ENCODE assay signal across 10 cellular contexts in the genomic region with DNA sequence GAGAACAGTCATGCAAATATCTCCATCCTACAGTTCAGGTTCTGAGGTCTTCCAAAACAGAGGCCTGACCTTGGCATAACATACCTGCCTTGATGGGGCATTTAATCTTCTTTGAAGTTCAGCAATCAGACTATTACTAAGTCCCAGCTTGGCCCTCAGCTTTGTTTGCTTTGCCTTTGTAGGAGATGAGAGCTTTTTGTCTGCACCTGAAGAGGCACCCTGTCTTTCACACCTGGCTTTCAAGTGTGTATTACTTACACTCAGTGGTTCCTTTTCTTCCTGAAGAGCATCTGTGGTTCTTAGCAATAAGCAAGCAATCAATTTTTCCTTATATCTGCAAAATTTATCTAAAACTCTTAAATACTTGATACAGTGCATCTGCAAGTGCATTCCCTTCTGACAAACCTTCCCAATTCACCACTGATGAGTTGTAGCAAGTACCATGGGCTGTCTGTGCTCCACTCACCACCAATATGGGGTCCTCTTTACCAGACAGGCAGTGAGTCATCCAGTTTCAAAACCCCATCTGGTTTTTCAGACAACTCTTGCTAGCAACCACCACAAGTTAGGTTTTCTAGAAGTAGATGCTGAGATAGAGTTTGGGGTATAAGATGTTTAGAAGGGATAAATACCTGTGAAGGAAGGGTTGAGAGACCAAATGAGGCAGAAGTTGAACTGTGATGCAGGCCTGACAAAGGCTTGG.
DNase-seq lines count a peak whose midpoint lies in the region; ATAC-seq and TF ChIP-seq lines count a peak whose summit lies in the region.
"Had no signal": no experiment of that assay in that cellular context is flagged by ENCODE, and none has a peak within 500 bp of the region (broad histone marks: within the 10 kb centered on the region; RNA-seq: fewer than 3 reads in every experiment).

No MANE protein-coding gene starts in this region.

- peak overlapping the region in 1 of 2 donors; percentile 6 for H3K4me3 Mint-ChIP-seq in activated T-cell treated with anti-CD3 and anti-CD28 coated beads, Interleukin-2, amount 50 U/mL, for 72 hours
- H3K4me3 Mint-ChIP-seq in T-helper 2 cell treated with Interferon-gamma antibody and Interleukin-4, amounts not matched to agents 5 μg/mL and 100 μg/mL, for 36 hours = peak overlapping the region; percentile 13
- H3K4me3 Mint-ChIP-seq in stimulated activated effector memory CD8-positive, alpha-beta T cell treated with anti-CD3 and anti-CD28 coated beads, Interleukin-12 subunit alpha, Interleukin-12 subunit beta, amount 100 ng/mL, for 72 hours = no peak overlapping the region
- no peak overlapping the region for H3K4me3 Mint-ChIP-seq in Calu3 (ENCODE audit: low read depth, unreplicated experiment)
- H3K4me3 Mint-ChIP-seq: mesothelial cell of epicardium had no signal

- intact Hi-C loops in Calu3 (cut with micrococcal nuclease; ENCODE audit: unreplicated experiment) = no loop called here

- BruUV-seq in Calu3 (replicated peaks; lab: Mats Ljungman, UMichigan) = no TSS peak

- H3K4me1 Mint-ChIP-seq in activated T-cell treated with anti-CD3 and anti-CD28 coated beads, Interleukin-2, amount 50 U/mL, for 72 hours (ENCODE audit: low read depth) = peaks cover 47% of the 10 kb centered on the region
- peaks cover 41% of the 10 kb centered on the region for H3K4me1 Mint-ChIP-seq in T-helper 2 cell treated with Interferon-gamma antibody and Interleukin-4, amounts not matched to agents 5 μg/mL and 100 μg/mL, for 36 hours (ENCODE audit: low read depth)
- peaks cover 45% of the 10 kb centered on the region for H3K4me1 Mint-ChIP-seq in stimulated activated effector memory CD8-positive, alpha-beta T cell treated with anti-CD3 and anti-CD28 coated beads, Interleukin-12 subunit alpha, Interleukin-12 subunit beta, amount 100 ng/mL, for 72 hours
- no peaks in the 10 kb centered on the region for H3K4me1 Mint-ChIP-seq in Calu3 (ENCODE audit: low read depth, unreplicated experiment)
- H3K4me1 Mint-ChIP-seq: mesothelial cell of epicardium had no signal

- CTCF ChIA-PET in Calu3 (lab: Charles Lee) = interaction anchor here (0.6 kb wide), 1 partner anchor 202 kb away, joined by 5 read pairs; no protein-coding TSS in a partner anchor

- ATAC-seq in activated T-cell treated with anti-CD3 and anti-CD28 coated beads, Interleukin-2, amount 50 U/mL, for 72 hours (replicated peaks in 1 of 2) = peak; percentile 69 to 74
- ATAC-seq in HG02981 (IDR thresholded peaks at IDR 0.05; ENCODE audit: unreplicated experiment) = peak; percentile 35
- peak; percentile 88 for ATAC-seq in stimulated activated effector memory CD8-positive, alpha-beta T cell treated with anti-CD3 and anti-CD28 coated beads, Interleukin-12 subunit alpha, Interleukin-12 subunit beta, amount 100 ng/mL, for 72 hours
- ATAC-seq in HG02970 (IDR thresholded peaks at IDR 0.05; ENCODE audit: low FRiP score, unreplicated experiment) = no peak
- ATAC-seq in GM18858 (IDR thresholded peaks at IDR 0.05; ENCODE audit: unreplicated experiment) = no peak

- H3K36me3 Mint-ChIP-seq in activated T-cell treated with anti-CD3 and anti-CD28 coated beads, Interleukin-2, amount 50 U/mL, for 72 hours (ENCODE audit: insufficient read depth in 2 of 2) = peaks cover 8 to 11% of the 10 kb centered on the region in 2 donors
- peaks cover 24% of the 10 kb centered on the region for H3K36me3 Mint-ChIP-seq in T-helper 2 cell treated with Interferon-gamma antibody and Interleukin-4, amounts not matched to agents 5 μg/mL and 100 μg/mL, for 36 hours (ENCODE audit: low read depth)
- H3K36me3 Mint-ChIP-seq in stimulated activated effector memory CD8-positive, alpha-beta T cell treated with anti-CD3 and anti-CD28 coated beads, Interleukin-12 subunit alpha, Interleukin-12 subunit beta, amount 100 ng/mL, for 72 hours = no peaks in the 10 kb centered on the region
- no peaks in the 10 kb centered on the region for H3K36me3 Mint-ChIP-seq in Calu3 (ENCODE audit: insufficient read depth, unreplicated experiment)
- H3K36me3 Mint-ChIP-seq: mesothelial cell of epicardium had no signal

- DNase-seq in activated T-cell treated with anti-CD3 and anti-CD28 coated beads, Interleukin-2, amount 50 U/mL, for 72 hours = peak; percentile 18 to 43
- no peak for DNase-seq in activated T-cell treated with anti-CD3 and anti-CD28 coated beads for 4 hours
- peak; percentile 16 for DNase-seq in T-helper 2 cell treated with Interferon-gamma antibody and Interleukin-4, amounts not matched to agents 5 μg/mL and 100 μg/mL, for 36 hours (ENCODE audit: low spot score)
- no peak for DNase-seq in stimulated activated effector memory CD8-positive, alpha-beta T cell treated with anti-CD3 and anti-CD28 coated beads, Interleukin-12 subunit alpha, Interleukin-12 subunit beta, amount 100 ng/mL, for 72 hours (ENCODE audit: low spot score in 2 of 2)
- DNase-seq in Calu3 = no peak
- DNase-seq: stimulated activated naive CD4-positive, alpha-beta T cell treated with Interleukin-2 at 50 U/mL for 16 hours had no signal

- no peak overlapping the region for H3K27ac Mint-ChIP-seq in activated T-cell treated with anti-CD3 and anti-CD28 coated beads, Interleukin-2, amount 50 U/mL, for 72 hours
- peak overlapping the region; percentile 83 for H3K27ac Mint-ChIP-seq in T-helper 2 cell treated with Interferon-gamma antibody and Interleukin-4, amounts not matched to agents 5 μg/mL and 100 μg/mL, for 36 hours
- H3K27ac Mint-ChIP-seq in stimulated activated effector memory CD8-positive, alpha-beta T cell treated with anti-CD3 and anti-CD28 coated beads, Interleukin-12 subunit alpha, Interleukin-12 subunit beta, amount 100 ng/mL, for 72 hours = peak overlapping the region; percentile 5
- no peak overlapping the region for H3K27ac Mint-ChIP-seq in Calu3 (ENCODE audit: unreplicated experiment)
- H3K27ac Mint-ChIP-seq: mesothelial cell of epicardium had no signal

- no peak for TF ChIP-seq CTCF in Calu3 (IDR thresholded peaks at IDR 0.05; ENCODE audit: unreplicated experiment)

- H3K27me3 Mint-ChIP-seq in activated T-cell treated with anti-CD3 and anti-CD28 coated beads, Interleukin-2, amount 50 U/mL, for 72 hours (ENCODE audit: low read depth) = no peaks in the 10 kb centered on the region
- no peaks in the 10 kb centered on the region for H3K27me3 Mint-ChIP-seq in T-helper 2 cell treated with Interferon-gamma antibody and Interleukin-4, amounts not matched to agents 5 μg/mL and 100 μg/mL, for 36 hours (ENCODE audit: low read depth)
- H3K27me3 Mint-ChIP-seq in Calu3 (ENCODE audit: unreplicated experiment) = no peaks in the 10 kb centered on the region

- H3K9me3 Mint-ChIP-seq in activated T-cell treated with anti-CD3 and anti-CD28 coated beads, Interleukin-2, amount 50 U/mL, for 72 hours = peaks cover 4 to 8% of the 10 kb centered on the region in 2 donors
- peaks cover 39% of the 10 kb centered on the region for H3K9me3 Mint-ChIP-seq in T-helper 2 cell treated with Interferon-gamma antibody and Interleukin-4, amounts not matched to agents 5 μg/mL and 100 μg/mL, for 36 hours
- H3K9me3 Mint-ChIP-seq in stimulated activated effector memory CD8-positive, alpha-beta T cell treated with anti-CD3 and anti-CD28 coated beads, Interleukin-12 subunit alpha, Interleukin-12 subunit beta, amount 100 ng/mL, for 72 hours = peaks cover 7% of the 10 kb centered on the region
- no peaks in the 10 kb centered on the region for H3K9me3 Mint-ChIP-seq in Calu3 (ENCODE audit: low read depth, unreplicated experiment)

Comparison
In these comparisons a context has a peak if more than half of its experiments do, and no peak if none do; other contexts are left out.
1. DNase-seq: peak in activated T-cell treated with anti-CD3 and anti-CD28 coated beads, Interleukin-2, amount 50 U/mL, for 72 hours (2 of 2) and T-helper 2 cell treated with Interferon-gamma antibody and Interleukin-4, amounts not matched to agents 5 μg/mL and 100 μg/mL, for 36 hours (single experiment); none in activated T-cell treated with anti-CD3 and anti-CD28 coated beads for 4 hours (single experiment), stimulated activated effector memory CD8-positive, alpha-beta T cell treated with anti-CD3 and anti-CD28 coated beads, Interleukin-12 subunit alpha, Interleukin-12 subunit beta, amount 100 ng/mL, for 72 hours (0 of 2) and Calu3 (single experiment).
2. ATAC-seq: peak in activated T-cell treated with anti-CD3 and anti-CD28 coated beads, Interleukin-2, amount 50 U/mL, for 72 hours (2 of 2), HG02981 (single experiment) and stimulated activated effector memory CD8-positive, alpha-beta T cell treated with anti-CD3 and anti-CD28 coated beads, Interleukin-12 subunit alpha, Interleukin-12 subunit beta, amount 100 ng/mL, for 72 hours (single experiment); none in HG02970 (single experiment) and GM18858 (single experiment).
3. H3K27ac Mint-ChIP-seq: peak in T-helper 2 cell treated with Interferon-gamma antibody and Interleukin-4, amounts not matched to agents 5 μg/mL and 100 μg/mL, for 36 hours (single experiment) and stimulated activated effector memory CD8-positive, alpha-beta T cell treated with anti-CD3 and anti-CD28 coated beads, Interleukin-12 subunit alpha, Interleukin-12 subunit beta, amount 100 ng/mL, for 72 hours (single experiment); none in activated T-cell treated with anti-CD3 and anti-CD28 coated beads, Interleukin-2, amount 50 U/mL, for 72 hours (single experiment) and Calu3 (single experiment).